Comparison of ENCODE assay signal across 9 cellular contexts in genomic region chr10:84008878-84009277, GRCh38.
A peak's percentile ranks its signal among the peaks of the same experiment; 100 is the strongest.
DNase-seq lines count a peak whose midpoint lies in the region; ATAC-seq and TF ChIP-seq lines count a peak whose summit lies in the region.
"Had no signal": no experiment of that assay in that cellular context is flagged by ENCODE, and none has a peak within 500 bp of the region (broad histone marks: within the 10 kb centered on the region; RNA-seq: fewer than 3 reads in every experiment).

No MANE protein-coding gene starts in this region.

- BruUV-seq in Panc1 (replicated peaks; lab: Mats Ljungman, UMichigan), result no TSS peak

- H3K9me3 Mint-ChIP-seq in effector memory CD8-positive, alpha-beta T cell, result no peaks in the 10 kb centered on the region
- H3K9me3 Mint-ChIP-seq: central memory CD8-positive, alpha-beta T cell had no signal

- H3K4me3 ChIP-seq in cardiac muscle cell, result no peak overlapping the region
- no peak overlapping the region for H3K4me3 ChIP-seq in Panc1 (ENCODE audit: low read depth in 2 of 2, low read length in 2 of 2)

- H3K4me1 Mint-ChIP-seq in effector memory CD8-positive, alpha-beta T cell (ENCODE audit: low read depth in 2 of 2), result no peaks in the 10 kb centered on the region
- H3K4me1 Mint-ChIP-seq: central memory CD8-positive, alpha-beta T cell had no signal

- peaks cover 42 to 60% of the 10 kb centered on the region in 2 donors for H3K27me3 Mint-ChIP-seq in effector memory CD8-positive, alpha-beta T cell

- TF ChIP-seq CTCF in cardiac muscle cell (IDR thresholded peaks at IDR 0.05; ENCODE audit: low read depth, low read length) (peak; percentile 59), Panc1 (IDR thresholded peaks at IDR 0.05) (peak; percentile 90)

- DNase-seq in cardiac muscle cell (ENCODE audit: low read depth in 1 of 2, low spot score in 1 of 2) (peak; percentile 9 to 20), Right ventricle myocardium superior (no peak), Panc1 (ENCODE audit: low read depth, low spot score) (no peak), DMS153 (lab: John Stamatoyannopoulos, UW) (no peak), NCI-H524 treated with DMSO at 0.1 percent for 48 hours (lab: John Stamatoyannopoulos, UW) (no peak)
- peak; percentile 2 to 15 (median 11) for DNase-seq in effector memory CD8-positive, alpha-beta T cell
- DNase-seq in stimulated activated CD4-positive, alpha-beta T cell treated with anti-CD3 and anti-CD28 coated beads, Interleukin-2, amount 100 ng/mL, for 48 hours, result peak; percentile 30 to 43

- no peaks in the 10 kb centered on the region for H3K27me3 ChIP-seq in cardiac muscle cell
- H3K27me3 ChIP-seq in Panc1 (ENCODE audit: control insufficient read depth, insufficient read depth, low read length), result no peaks in the 10 kb centered on the region

- no peak for ATAC-seq in Right ventricle myocardium superior (ENCODE audit: poor library complexity)
- peak; percentile 62 for ATAC-seq in HG02642 (IDR thresholded peaks at IDR 0.05; ENCODE audit: poor library complexity, unreplicated experiment)
- ATAC-seq in Panc1, result no peak
- no peak for ATAC-seq in effector memory CD8-positive, alpha-beta T cell (replicated peaks)

- H3K36me3 Mint-ChIP-seq in effector memory CD8-positive, alpha-beta T cell (ENCODE audit: insufficient read depth), result no peaks in the 10 kb centered on the region

- no peak overlapping the region for H3K27ac Mint-ChIP-seq in effector memory CD8-positive, alpha-beta T cell

- in situ Hi-C loops in Panc1 (cut with HindIII; ENCODE audit: low pct_unique_long_range_greater_than_20kb, low sequenced_read_pairs), result no loop called here

- no peaks in the 10 kb centered on the region for H3K4me1 ChIP-seq in cardiac muscle cell (ENCODE audit: low read depth)
- no peaks in the 10 kb centered on the region for H3K4me1 ChIP-seq in Panc1 (ENCODE audit: control insufficient read depth, insufficient read depth, low read length)

- no peak overlapping the region for H3K27ac ChIP-seq in cardiac muscle cell
- H3K27ac ChIP-seq in Panc1 (ENCODE audit: low read length), result no peak overlapping the region

- H3K9me3 ChIP-seq in cardiac muscle cell (ENCODE audit: low read depth) (no peaks in the 10 kb centered on the region), Panc1 (ENCODE audit: control insufficient read depth, insufficient read depth, low read depth, low read length) (no peaks in the 10 kb centered on the region)

- H3K4me3 Mint-ChIP-seq in effector memory CD8-positive, alpha-beta T cell, result no peak overlapping the region
- H3K4me3 Mint-ChIP-seq: central memory CD8-positive, alpha-beta T cell had no signal

- POLR2A ChIA-PET in Panc1 (lab: Charles Lee), result no interaction called here

- intact Hi-C loops in Right ventricle myocardium superior (cut with DNase I) (no loop called here), Panc1 (cut with micrococcal nuclease; ENCODE audit: unreplicated experiment) (no loop called here)

- CTCF ChIA-PET in Panc1 (lab: Charles Lee), result no interaction called here

- H3K36me3 ChIP-seq in cardiac muscle cell (no peaks in the 10 kb centered on the region), Panc1 (ENCODE audit: control insufficient read depth, insufficient read depth, low read length) (no peaks in the 10 kb centered on the region)

Comparison
In these comparisons a context has a peak if more than half of its experiments do, and no peak if none do; other contexts are left out.
1. DNase-seq: peak in cardiac muscle cell (2 of 2), effector memory CD8-positive, alpha-beta T cell (3 of 3) and stimulated activated CD4-positive, alpha-beta T cell treated with anti-CD3 and anti-CD28 coated beads, Interleukin-2, amount 100 ng/mL, for 48 hours (2 of 2); none in Right ventricle myocardium superior (single experiment), Panc1 (single experiment), DMS153 (single experiment) and NCI-H524 treated with DMSO at 0.1 percent for 48 hours (single experiment).